ENCODE assay signal across 11 cellular contexts in genomic region chr18:76480913-76481312, GRCh38. TPM values are rescaled to one million over a fixed set of nuclear protein-coding genes. Genes with fewer than 3 reads are reported as not detected.
A peak's percentile ranks its signal among the peaks of the same experiment; 100 is the strongest.
DNase-seq lines count a peak whose midpoint lies in the region; ATAC-seq and TF ChIP-seq lines count a peak whose summit lies in the region.
"Had no signal": no experiment of that assay in that cellular context is flagged by ENCODE, and none has a peak within 500 bp of the region (broad histone marks: within the 10 kb centered on the region; RNA-seq: fewer than 3 reads in every experiment).

No MANE protein-coding gene starts in this region.

- TF ChIP-seq CTCF in Loucy (conservative IDR thresholded peaks at IDR 0.05; ENCODE audit: low read length) (peak; percentile 33), epithelial cell of esophagus (IDR thresholded peaks at IDR 0.05; ENCODE audit: insufficient read depth, low read depth, low read length, missing control alignments) (peak; percentile 18), retinal pigment epithelial cell (conservative IDR thresholded peaks at IDR 0.05; ENCODE audit: low read depth, low read length) (peak; percentile 32), osteoblast (IDR thresholded peaks at IDR 0.05; ENCODE audit: extremely low read depth, low read depth, low read length) (no peak)

- H4K20me1 ChIP-seq in Loucy (ENCODE audit: insufficient read depth, low read length, poor library complexity, severe bottlenecking) (no peaks in the 10 kb centered on the region), osteoblast (ENCODE audit: insufficient read depth, low read length) (peaks cover 8% of the 10 kb centered on the region)

- H3K4me2 ChIP-seq in Loucy (ENCODE audit: low read depth, low read length, poor library complexity, severe bottlenecking), result no peak overlapping the region
- H3K4me2 ChIP-seq in osteoblast (ENCODE audit: insufficient read depth, low read length), result no peak overlapping the region

- H3K79me2 ChIP-seq in Loucy (ENCODE audit: insufficient read depth, low read length) (peaks cover 4% of the 10 kb centered on the region; the same call in 1 of the 2 replicates), osteoblast (ENCODE audit: insufficient read depth, low read length) (peaks cover 65% of the 10 kb centered on the region)

- no peaks in the 10 kb centered on the region for H3K9me2 ChIP-seq in Loucy (replicated peaks; ENCODE audit: low read depth, low read length)

- H3K9me3 ChIP-seq in Loucy (ENCODE audit: insufficient read depth, low read depth, low read length), result no peaks in the 10 kb centered on the region
- H3K9me3 ChIP-seq in osteoblast (ENCODE audit: low read depth, low read length), result no peaks in the 10 kb centered on the region

- H2AFZ ChIP-seq in Loucy (ENCODE audit: low read length) (no peak overlapping the region), osteoblast (ENCODE audit: low read length) (no peak overlapping the region)

- H3K4me1 ChIP-seq in Loucy (ENCODE audit: insufficient read depth, low read length, poor library complexity, severe bottlenecking) (peaks cover 4% of the 10 kb centered on the region), osteoblast (ENCODE audit: insufficient read depth, low read length) (peaks cover 20% of the 10 kb centered on the region)

- H3F3A ChIP-seq in Loucy (ENCODE audit: low read depth), result no peaks in the 10 kb centered on the region

- H3K36me3 ChIP-seq in Loucy (ENCODE audit: insufficient read depth, low read length) (no peaks in the 10 kb centered on the region), osteoblast (ENCODE audit: insufficient read depth, low read length) (no peaks in the 10 kb centered on the region)

- H3K27me3 ChIP-seq in Loucy (ENCODE audit: insufficient read depth, low read length, poor library complexity, severe bottlenecking) (no peaks in the 10 kb centered on the region), osteoblast (ENCODE audit: insufficient read depth, low read length) (no peaks in the 10 kb centered on the region)

- H3K27ac ChIP-seq in osteoblast (ENCODE audit: low read depth, low read length), result no peak overlapping the region

- H3K9ac ChIP-seq in Loucy (ENCODE audit: low read depth, low read length, poor library complexity, severe bottlenecking), result no peak overlapping the region

- H3K4me3 ChIP-seq in Loucy (ENCODE audit: low read length, poor library complexity, severe bottlenecking), result no peak overlapping the region
- no peak overlapping the region for H3K4me3 ChIP-seq in epithelial cell of esophagus (ENCODE audit: low read length)
- H3K4me3 ChIP-seq in retinal pigment epithelial cell (ENCODE audit: low read length), result no peak overlapping the region
- no peak overlapping the region for H3K4me3 ChIP-seq in osteoblast (ENCODE audit: insufficient read depth, low read length)

- peak; percentile 24 for DNase-seq in DMS53 (lab: John Stamatoyannopoulos, UW)
- DNase-seq in DMS53 treated with DMSO at 0.1 percent for 48 hours (lab: John Stamatoyannopoulos, UW; ENCODE audit: unreplicated experiment), result no peak
- no peak for DNase-seq in epithelial cell of esophagus (ENCODE audit: low read depth)
- no peak for DNase-seq in retinal pigment epithelial cell (ENCODE audit: low read depth)
- no peak for DNase-seq in osteoblast (ENCODE audit: insufficient read length, low spot score, missing footprints)
- DNase-seq in central memory CD4-positive, alpha-beta T cell, result no peak
- DNase-seq: activated CD8-positive, alpha-beta memory T cell treated with anti-CD3 and anti-CD28 coated beads, Interleukin-2, amount 10 ng/mL, durations not matched to agents 7 days and 5 days; cerebellar nuclear complex; NCI-H2081 had no signal

- no peak for ATAC-seq in HG02678 (IDR thresholded peaks at IDR 0.05; ENCODE audit: unreplicated experiment)
- ATAC-seq: activated CD8-positive, alpha-beta memory T cell treated with anti-CD3 and anti-CD28 coated beads, Interleukin-2, amount 10 ng/mL, durations not matched to agents 7 days and 5 days had no signal

RNA-seq across cellular contexts. Expression of gene ZNF516, which starts 14.1 kb away (rescaled TPM):
- 16.3 and 17.7 TPM in 2 replicates for total RNA-seq in osteoblast
